In genomic region chr1:54289939-54290233, GRCh38 we compare ENCODE assay signal across 1 cellular context.
TF ChIP-seq lines count a peak whose summit lies in the region.

No MANE protein-coding gene starts in this region.

TF ChIP-seq in SK-N-SH, 30 proteins besides CTCF, POLR2A, EP300 and RAD21 (continued from another document):
- no peak for TF ChIP-seq CHD2 (IDR thresholded peaks at IDR 0.05; ENCODE audit: low read length, partially characterized antibody)
- no peak for TF ChIP-seq MXI1 (IDR thresholded peaks at IDR 0.05; ENCODE audit: low read depth, low read length)
- no peak for TF ChIP-seq USF2 (IDR thresholded peaks at IDR 0.05; ENCODE audit: borderline replicate concordance, low read depth, low read length)
- no peak for TF ChIP-seq FOXM1 (IDR thresholded peaks at IDR 0.05; ENCODE audit: low read depth)
- TF ChIP-seq SIN3A (IDR thresholded peaks at IDR 0.05; ENCODE audit: borderline replicate concordance, low read depth, low read length) = no peak
- no peak for TF ChIP-seq JUND (IDR thresholded peaks at IDR 0.05)
- no peak for TF ChIP-seq YY1 (IDR thresholded peaks at IDR 0.05; ENCODE audit: low read depth)
